ENCODE assay signal across 18 cellular contexts in genomic region chr14:57834001-57834598, GRCh38. TPM values are rescaled to one million over a fixed set of nuclear protein-coding genes. Genes with fewer than 3 reads are reported as not detected.
DNase-seq lines count a peak whose midpoint lies in the region; ATAC-seq and TF ChIP-seq lines count a peak whose summit lies in the region.
"Had no signal": no experiment of that assay in that cellular context is flagged by ENCODE, and none has a peak within 500 bp of the region (broad histone marks: within the 10 kb centered on the region; RNA-seq: fewer than 3 reads in every experiment).

No MANE protein-coding gene starts in this region.

- H2AFZ ChIP-seq in ACC112 (ENCODE audit: low read length, unreplicated experiment) (no peak overlapping the region), HCT116 (ENCODE audit: low read depth, low read length, poor library complexity, severe bottlenecking) (peak overlapping the region; percentile 47), osteoblast (ENCODE audit: low read length) (no peak overlapping the region)

- no peaks in the 10 kb centered on the region for H3K9me2 ChIP-seq in HCT116 (ENCODE audit: insufficient read depth)

- no peak for TF ChIP-seq CTCF in HCT116 (IDR thresholded peaks at IDR 0.05 in 2 of 3, conservative IDR thresholded peaks at IDR 0.05 in 1 of 3; ENCODE audit: borderline replicate concordance in 1 of 3, insufficient read depth in 1 of 3, low read depth in 2 of 3, low read length in 2 of 3)
- TF ChIP-seq CTCF in astrocyte of the spinal cord (IDR thresholded peaks at IDR 0.05; ENCODE audit: low read depth, low read length): no peak
- TF ChIP-seq CTCF in osteoblast (IDR thresholded peaks at IDR 0.05; ENCODE audit: extremely low read depth, low read depth, low read length): no peak

- TF ChIP-seq POLR2A in HCT116 (IDR thresholded peaks at IDR 0.05; ENCODE audit: borderline replicate concordance, extremely low read depth, insufficient read depth, insufficient read length): no peak

- in situ Hi-C loops in astrocyte of the spinal cord (cut with HindIII; ENCODE audit: low sequenced_read_pairs): no loop called here

- peak overlapping the region; percentile 76 for H3K27ac ChIP-seq in ACC112 (ENCODE audit: low read depth, low read length)
- H3K27ac ChIP-seq in HCT116 (ENCODE audit: low read depth, low read length): no peak overlapping the region
- H3K27ac ChIP-seq in osteoblast (ENCODE audit: low read depth, low read length): peak overlapping the region; percentile 40
- H3K27ac ChIP-seq: SJCRH30 had no signal

- H3K27me3 ChIP-seq in ACC112 (ENCODE audit: insufficient read depth, low read length) (no peaks in the 10 kb centered on the region), HCT116 (ENCODE audit: insufficient read depth, low read length) (no peaks in the 10 kb centered on the region), osteoblast (ENCODE audit: insufficient read depth, low read length) (peaks cover 3% of the 10 kb centered on the region)
- H3K27me3 ChIP-seq: BE2C, SJCRH30 had no signal

- RAD21 ChIA-PET in HCT116 (lab: Charles Lee; ENCODE audit: low non-redundant PET in 1 of 2, low total read pairs in 2 of 2, uncharacterized antibody in 2 of 2, unreplicated experiment in 2 of 2): no interaction called here

- TF ChIP-seq RAD21 in HCT116 (IDR thresholded peaks at IDR 0.05; ENCODE audit: low read depth): no peak

- BruUV-seq in HCT116 (replicated peaks; lab: Mats Ljungman, UMichigan): no TSS peak

- DNase-seq in HCT116 (ENCODE audit: low read depth, low spot score): no peak
- DNase-seq in astrocyte of the spinal cord (ENCODE audit: low read depth, low spot score): peak; percentile 36
- DNase-seq in osteoblast (ENCODE audit: insufficient read length, low spot score, missing footprints): no peak
- DNase-seq in stimulated activated CD8-positive, alpha-beta memory T cell treated with anti-CD3 and anti-CD28 coated beads, Interleukin-4, amount 100 ng/mL, for 48 hours: no peak
- no peak for DNase-seq in activated effector memory CD4-positive, alpha-beta T cell treated with anti-CD3 and anti-CD28 coated beads, Interleukin-2, amount 50 U/mL, for 16 hours
- DNase-seq: BE2C; CD4-positive, alpha-beta T cell; GF-D8; H7; NCI-H187; NCI-H345; NCI-H69; SJCRH30 had no signal

- peaks cover 34% of the 10 kb centered on the region for H3K4me1 ChIP-seq in ACC112 (ENCODE audit: control insufficient read depth, insufficient read depth, low read length, unreplicated experiment)
- H3K4me1 ChIP-seq in HCT116 (ENCODE audit: control insufficient read depth in 1 of 2, insufficient read depth in 2 of 2, low read length in 2 of 2): peaks cover 18 to 27% of the 10 kb centered on the region in 2 experiments; a peak in 3 of 4 replicates
- peaks cover 27% of the 10 kb centered on the region for H3K4me1 ChIP-seq in osteoblast (ENCODE audit: insufficient read depth, low read length)
- H3K4me1 ChIP-seq: BE2C, SJCRH30 had no signal

- H3K36me3 ChIP-seq in ACC112 (ENCODE audit: insufficient read depth, low read length) (no peaks in the 10 kb centered on the region), HCT116 (ENCODE audit: control insufficient read depth in 1 of 2, insufficient read depth in 2 of 2, low read length in 2 of 2) (no peaks in the 10 kb centered on the region), osteoblast (ENCODE audit: insufficient read depth, low read length) (no peaks in the 10 kb centered on the region)
- H3K36me3 ChIP-seq: BE2C, SJCRH30 had no signal

- H3K4me2 ChIP-seq in HCT116 (ENCODE audit: low read length) (peak overlapping the region; percentile 71), osteoblast (ENCODE audit: insufficient read depth, low read length) (no peak overlapping the region)

- H4K20me1 ChIP-seq in HCT116 (ENCODE audit: insufficient read depth): no peaks in the 10 kb centered on the region
- no peaks in the 10 kb centered on the region for H4K20me1 ChIP-seq in osteoblast (ENCODE audit: insufficient read depth, low read length)

- H3K9me3 ChIP-seq in HCT116 (ENCODE audit: control insufficient read depth in 1 of 2, insufficient read depth in 1 of 2, low read depth in 1 of 2, low read length in 2 of 2) (no peaks in the 10 kb centered on the region), osteoblast (ENCODE audit: low read depth, low read length) (no peaks in the 10 kb centered on the region)
- H3K9me3 ChIP-seq: BE2C, SJCRH30 had no signal

- ATAC-seq in HCT116 (no peak), HG03571 (IDR thresholded peaks at IDR 0.05; ENCODE audit: unreplicated experiment) (no peak), GM18873 (IDR thresholded peaks at IDR 0.05; ENCODE audit: low FRiP score, unreplicated experiment) (no peak)

- H3K4me3 ChIP-seq in ACC112 (ENCODE audit: low read depth, low read length) (no peak overlapping the region), HCT116 (replicated peaks in 1 of 2; ENCODE audit: low read depth in 1 of 2, low read length in 2 of 2) (no peak overlapping the region), astrocyte of the spinal cord (ENCODE audit: low read depth, low read length) (no peak overlapping the region), osteoblast (ENCODE audit: insufficient read depth, low read length) (no peak overlapping the region)
- H3K4me3 ChIP-seq: SJCRH30 had no signal

- H3K79me2 ChIP-seq in ACC112 (ENCODE audit: control insufficient read depth, insufficient read depth, low read length, unreplicated experiment) (no peaks in the 10 kb centered on the region), HCT116 (ENCODE audit: insufficient read depth, low read length) (no peaks in the 10 kb centered on the region), osteoblast (ENCODE audit: insufficient read depth, low read length) (no peaks in the 10 kb centered on the region)

- CTCF ChIA-PET in HCT116 (lab: Charles Lee): interaction anchor here (1.6 kb wide), 1 partner anchor 37 kb away, joined by 6 read pairs; no protein-coding TSS in a partner anchor

- intact Hi-C loops in HCT116 (cut with micrococcal nuclease): no loop called here

- no peak overlapping the region for H3K9ac ChIP-seq in HCT116 (ENCODE audit: low read length)

- POLR2A ChIA-PET in HCT116 (lab: Charles Lee): no interaction called here

TF ChIP-seq in HCT116, 20 proteins besides CTCF, POLR2A, EP300 and RAD21:
- TF ChIP-seq SRF (IDR thresholded peaks at IDR 0.05; ENCODE audit: low read depth) (no peak), SP1 (IDR thresholded peaks at IDR 0.05; ENCODE audit: low read depth) (no peak), FOSL1 (IDR thresholded peaks at IDR 0.05; ENCODE audit: low read depth) (no peak), CEBPB (IDR thresholded peaks at IDR 0.05; ENCODE audit: low read depth) (no peak), ZFX (IDR thresholded peaks at IDR 0.05) (no peak), CBX3 (IDR thresholded peaks at IDR 0.05; ENCODE audit: low read depth) (no peak), POLR2AphosphoS5 (IDR thresholded peaks at IDR 0.05; ENCODE audit: low read depth, low read length) (no peak), EGR1 (IDR thresholded peaks at IDR 0.05; ENCODE audit: low read depth) (no peak)
- TF ChIP-seq, protein P1, sequence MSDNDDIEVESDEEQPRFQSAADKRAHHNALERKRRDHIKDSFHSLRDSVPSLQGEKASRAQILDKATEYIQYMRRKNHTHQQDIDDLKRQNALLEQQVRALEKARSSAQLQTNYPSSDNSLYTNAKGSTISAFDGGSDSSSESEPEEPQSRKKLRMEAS (IDR thresholded peaks at IDR 0.05): no peak
- TF ChIP-seq, protein P2, sequence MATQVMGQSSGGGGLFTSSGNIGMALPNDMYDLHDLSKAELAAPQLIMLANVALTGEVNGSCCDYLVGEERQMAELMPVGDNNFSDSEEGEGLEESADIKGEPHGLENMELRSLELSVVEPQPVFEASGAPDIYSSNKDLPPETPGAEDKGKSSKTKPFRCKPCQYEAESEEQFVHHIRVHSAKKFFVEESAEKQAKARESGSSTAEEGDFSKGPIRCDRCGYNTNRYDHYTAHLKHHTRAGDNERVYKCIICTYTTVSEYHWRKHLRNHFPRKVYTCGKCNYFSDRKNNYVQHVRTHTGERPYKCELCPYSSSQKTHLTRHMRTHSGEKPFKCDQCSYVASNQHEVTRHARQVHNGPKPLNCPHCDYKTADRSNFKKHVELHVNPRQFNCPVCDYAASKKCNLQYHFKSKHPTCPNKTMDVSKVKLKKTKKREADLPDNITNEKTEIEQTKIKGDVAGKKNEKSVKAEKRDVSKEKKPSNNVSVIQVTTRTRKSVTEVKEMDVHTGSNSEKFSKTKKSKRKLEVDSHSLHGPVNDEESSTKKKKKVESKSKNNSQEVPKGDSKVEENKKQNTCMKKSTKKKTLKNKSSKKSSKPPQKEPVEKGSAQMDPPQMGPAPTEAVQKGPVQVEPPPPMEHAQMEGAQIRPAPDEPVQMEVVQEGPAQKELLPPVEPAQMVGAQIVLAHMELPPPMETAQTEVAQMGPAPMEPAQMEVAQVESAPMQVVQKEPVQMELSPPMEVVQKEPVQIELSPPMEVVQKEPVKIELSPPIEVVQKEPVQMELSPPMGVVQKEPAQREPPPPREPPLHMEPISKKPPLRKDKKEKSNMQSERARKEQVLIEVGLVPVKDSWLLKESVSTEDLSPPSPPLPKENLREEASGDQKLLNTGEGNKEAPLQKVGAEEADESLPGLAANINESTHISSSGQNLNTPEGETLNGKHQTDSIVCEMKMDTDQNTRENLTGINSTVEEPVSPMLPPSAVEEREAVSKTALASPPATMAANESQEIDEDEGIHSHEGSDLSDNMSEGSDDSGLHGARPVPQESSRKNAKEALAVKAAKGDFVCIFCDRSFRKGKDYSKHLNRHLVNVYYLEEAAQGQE (IDR thresholded peaks at IDR 0.05; ENCODE audit: low read depth): no peak
- TF ChIP-seq, protein P3, sequence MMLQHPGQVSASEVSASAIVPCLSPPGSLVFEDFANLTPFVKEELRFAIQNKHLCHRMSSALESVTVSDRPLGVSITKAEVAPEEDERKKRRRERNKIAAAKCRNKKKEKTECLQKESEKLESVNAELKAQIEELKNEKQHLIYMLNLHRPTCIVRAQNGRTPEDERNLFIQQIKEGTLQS (IDR thresholded peaks at IDR 0.05): no peak

RNA-seq across cellular contexts. Expression of gene SLC35F4, which starts 31.8 kb away (rescaled TPM):
- total RNA-seq in HCT116 (2021; ENCODE audit: unreplicated experiment) (not detected), osteoblast (not detected in 2 replicates)
- 0.04 TPM in 1 of 2 replicates, not detected in the other for polyA plus RNA-seq in HCT116 (2012)
- total RNA-seq: CD4-positive, alpha-beta T cell; H7; LHCN-M2; OCI-LY7; SJCRH30 had no signal
